14 cellular contexts compared by ENCODE assay signal in genomic region chr6:79240509-79240908, GRCh38. TPM values are rescaled to one million over a fixed set of nuclear protein-coding genes. Genes with fewer than 3 reads are reported as not detected.
DNase-seq lines count a peak whose midpoint lies in the region; ATAC-seq and TF ChIP-seq lines count a peak whose summit lies in the region.
"Had no signal": no experiment of that assay in that cellular context is flagged by ENCODE, and none has a peak within 500 bp of the region (broad histone marks: within the 10 kb centered on the region; RNA-seq: fewer than 3 reads in every experiment).

No MANE protein-coding gene starts in this region.

- H2BK120ac ChIP-seq in trophoblast cell (ENCODE audit: insufficient read depth, low read length, poor library complexity), result no peak overlapping the region

- TF ChIP-seq CTCF in KMS-11 (conservative IDR thresholded peaks at IDR 0.05; ENCODE audit: low read depth, low read length) (no peak), choroid plexus epithelial cell (conservative IDR thresholded peaks at IDR 0.05; ENCODE audit: low read depth, low read length) (no peak)

- H3K27ac ChIP-seq in KMS-11, result no peak overlapping the region
- H3K27ac ChIP-seq in trophoblast cell (ENCODE audit: low read depth, low read length), result no peak overlapping the region
- H3K27ac ChIP-seq: gastroesophageal sphincter, SK-N-MC had no signal

- H3K36me3 ChIP-seq in KMS-11 (ENCODE audit: insufficient read depth), result no peaks in the 10 kb centered on the region
- no peaks in the 10 kb centered on the region for H3K36me3 ChIP-seq in trophoblast cell (ENCODE audit: control insufficient read depth in 1 of 2, insufficient read depth in 2 of 2, low read length in 2 of 2)
- H3K36me3 ChIP-seq: gastroesophageal sphincter had no signal

- H3K9me3 ChIP-seq in trophoblast cell (ENCODE audit: insufficient read depth, low read depth, low read length), result no peaks in the 10 kb centered on the region
- H3K9me3 ChIP-seq: gastroesophageal sphincter had no signal

- H3K14ac ChIP-seq in trophoblast cell (ENCODE audit: low read length), result no peak overlapping the region

- H3K18ac ChIP-seq in trophoblast cell (ENCODE audit: low read length), result no peak overlapping the region

- peaks cover 22% of the 10 kb centered on the region for H3K4me1 ChIP-seq in KMS-11 (ENCODE audit: low read depth, poor library complexity, severe bottlenecking)
- H3K4me1 ChIP-seq in trophoblast cell (ENCODE audit: control insufficient read depth in 1 of 2, insufficient read depth in 2 of 2, low read length in 2 of 2), result no peaks in the 10 kb centered on the region

- no peak overlapping the region for H4K91ac ChIP-seq in trophoblast cell (ENCODE audit: low read depth, low read length)

- H3K9ac ChIP-seq in KMS-11 (no peak overlapping the region), trophoblast cell (ENCODE audit: low read length) (peak overlapping the region; percentile 9)

- H2BK5ac ChIP-seq in trophoblast cell (ENCODE audit: low read depth, low read length, poor library complexity), result no peak overlapping the region

- no peak overlapping the region for H3K4ac ChIP-seq in trophoblast cell (ENCODE audit: low read depth, low read length)

- no peak overlapping the region for H2AFZ ChIP-seq in KMS-11 (ENCODE audit: low read depth)
- no peak overlapping the region for H2AFZ ChIP-seq in trophoblast cell (ENCODE audit: insufficient read depth, low read length, poor library complexity)

- H3K23ac ChIP-seq in trophoblast cell (ENCODE audit: low read length), result no peak overlapping the region

- H3K27me3 ChIP-seq in KMS-11 (ENCODE audit: insufficient read depth, low read depth) (no peaks in the 10 kb centered on the region), trophoblast cell (ENCODE audit: insufficient read depth, low read length) (no peaks in the 10 kb centered on the region)
- H3K27me3 ChIP-seq: gastroesophageal sphincter had no signal

- H3K4me2 ChIP-seq in KMS-11 (0 out of 2 replicates have a peak overlapping the region, but pooled peaks have one; percentile 42), trophoblast cell (ENCODE audit: low read length) (no peak overlapping the region)

- WGBS in trophoblast cell (ENCODE audit: extremely low coverage, insufficient coverage, insufficient read length), result no CpG with 5 or more reads among the region's 1 CpG

- ATAC-seq in GM18517 (IDR thresholded peaks at IDR 0.05; ENCODE audit: unreplicated experiment), result no peak
- ATAC-seq in GM21825 (IDR thresholded peaks at IDR 0.05; ENCODE audit: unreplicated experiment), result no peak
- ATAC-seq: activated CD8-positive, alpha-beta T cell treated with anti-CD3 and anti-CD28 coated beads, Interleukin-2, amount 10 ng/mL, durations not matched to agents 7 days and 5 days; gastroesophageal sphincter had no signal

- no peak overlapping the region for H4K8ac ChIP-seq in trophoblast cell (ENCODE audit: low read depth, low read length)

- DNase-seq in NCI-H2196 (lab: John Stamatoyannopoulos, UW; ENCODE audit: unreplicated experiment) (peak; percentile 29), NCI-H2196 treated with DMSO at 0.1 percent for 48 hours (lab: John Stamatoyannopoulos, UW; ENCODE audit: unreplicated experiment) (no peak), choroid plexus epithelial cell (ENCODE audit: low read depth) (peak; percentile 56), trophoblast cell (peak; percentile 78 to 89), EL (no peak)
- DNase-seq: activated CD8-positive, alpha-beta T cell treated with anti-CD3 and anti-CD28 coated beads, Interleukin-2, amount 10 ng/mL, durations not matched to agents 7 days and 5 days; activated effector memory CD4-positive, alpha-beta T cell treated with anti-CD3 and anti-CD28 coated beads, Interleukin-2, amount 50 U/mL, for 16 hours; effector CD8-positive, alpha-beta T cell; posterior cingulate gyrus had no signal

- H2BK12ac ChIP-seq in trophoblast cell (ENCODE audit: low read length), result no peak overlapping the region

- no peaks in the 10 kb centered on the region for H3K79me1 ChIP-seq in trophoblast cell (ENCODE audit: low read length)

- H4K20me1 ChIP-seq in KMS-11 (ENCODE audit: insufficient read depth), result no peaks in the 10 kb centered on the region

- H2AK5ac ChIP-seq in trophoblast cell (ENCODE audit: low read length), result no peak overlapping the region

- H3K4me3 ChIP-seq in KMS-11 (IDR thresholded peaks at IDR 0.05; ENCODE audit: insufficient read depth, low read depth, low read length) (no peak overlapping the region), choroid plexus epithelial cell (ENCODE audit: low read depth, low read length) (no peak overlapping the region), trophoblast cell (ENCODE audit: low read depth, low read length) (no peak overlapping the region)
- H3K4me3 ChIP-seq: gastroesophageal sphincter, SK-N-MC had no signal

- H3K79me2 ChIP-seq in KMS-11 (ENCODE audit: insufficient read depth, low read depth), result no peaks in the 10 kb centered on the region
- no peaks in the 10 kb centered on the region for H3K79me2 ChIP-seq in trophoblast cell (ENCODE audit: control insufficient read depth, insufficient read depth, low read length, poor library complexity)

- no peak overlapping the region for H4K12ac ChIP-seq in trophoblast cell (ENCODE audit: low read depth, low read length)

RNA-seq across cellular contexts. Expression of gene HMGN3, which starts 6.0 kb away (rescaled TPM):
- polyA plus RNA-seq in trophoblast cell (2013), result 115 and 123 TPM in 2 replicates

Comparison
In these comparisons a context has a peak if more than half of its experiments do, and no peak if none do; other contexts are left out.
1. DNase-seq: peak in NCI-H2196 (single experiment), choroid plexus epithelial cell (single experiment) and trophoblast cell (2 of 2); none in NCI-H2196 treated with DMSO at 0.1 percent for 48 hours (single experiment) and EL (single experiment).